ENCODE assay signal across 7 cellular contexts in the genomic region with DNA sequence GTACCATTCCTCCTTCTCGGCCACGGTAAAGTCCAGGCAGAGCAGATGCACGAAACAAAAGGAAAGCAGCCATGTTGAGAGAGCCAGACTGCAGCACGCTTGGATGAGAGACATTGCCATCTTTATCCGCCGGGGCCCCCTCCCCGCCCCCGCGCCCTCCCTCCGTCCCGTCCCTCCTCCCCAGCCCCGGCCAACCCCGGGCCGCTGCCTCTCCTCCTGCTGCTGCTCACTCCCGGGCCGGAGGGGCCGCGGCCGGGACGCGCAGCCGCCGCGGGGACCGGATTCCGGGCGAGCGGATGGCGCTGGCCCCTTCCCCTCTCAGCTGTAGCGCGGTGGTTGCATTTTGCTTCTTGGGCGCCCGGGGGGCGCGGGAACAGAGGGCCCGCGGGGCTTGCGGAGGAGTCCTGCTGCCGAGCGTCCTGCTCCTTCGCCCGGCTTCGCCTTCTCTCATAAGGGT. TPM values are rescaled to one million over a fixed set of nuclear protein-coding genes. Genes with fewer than 3 reads are reported as not detected.
DNase-seq lines count a peak whose midpoint lies in the region; FAIRE-seq and TF ChIP-seq lines count a peak whose summit lies in the region.

No MANE protein-coding gene starts in this region.

- no peak for TF ChIP-seq RAD21 in H1 (IDR thresholded peaks at IDR 0.05 in 1 of 2, conservative IDR thresholded peaks at IDR 0.05 in 1 of 2; ENCODE audit: low read depth in 2 of 2, low read length in 2 of 2)

- 1% methylated on average over 10 of the region's 43 CpGs; no CpG with 5 or more reads in 1 of the 2 experiments for WGBS in H1 (ENCODE audit: extremely low coverage in 1 of 2, insufficient coverage in 1 of 2, insufficient read length in 1 of 2, insufficient replicate concordance in 2 of 2, low coverage in 1 of 2, low lambda C conversion rate in 2 of 2, missing lambda C conversion rate in 1 of 2), 2 experiments
- 1% methylated on average over 34 of the region's 43 CpGs for whole genome bisulfite sequencing in mesenchymal stem cell

- H3K23me2 ChIP-seq in H1 (ENCODE audit: low read depth, low read length), result peaks cover 10% of the 10 kb centered on the region

- no peak overlapping the region; the same call in 1 of the 2 replicates for H2BK12ac ChIP-seq in H1 (ENCODE audit: low read depth, low read length)
- H2BK12ac ChIP-seq in mesenchymal stem cell (ENCODE audit: low read length in 2 of 2), result peak overlapping the region in 1 of 2 experiments; percentile 72

- H3K14ac ChIP-seq in H1 (ENCODE audit: insufficient read length), result no peak overlapping the region
- peak overlapping the region in 1 of 2 experiments; percentile 84 for H3K14ac ChIP-seq in mesenchymal stem cell (ENCODE audit: low read length in 2 of 2)

- no peak overlapping the region for H2BK20ac ChIP-seq in H1 (ENCODE audit: low read length)

- H3K4me2 ChIP-seq in H1 (ENCODE audit: insufficient read depth in 1 of 2, low read depth in 2 of 2, low read length in 2 of 2) (peak overlapping the region; percentile 80 to 95), mesenchymal stem cell (ENCODE audit: low read length, poor library complexity, severe bottlenecking) (peak overlapping the region; percentile 88)

- no peaks in the 10 kb centered on the region for H3K79me2 ChIP-seq in H1 (ENCODE audit: control insufficient read depth in 1 of 2, insufficient read depth in 2 of 2, low read length in 2 of 2)

- H2AFZ ChIP-seq in H1 (ENCODE audit: low read length) (peak overlapping the region; percentile 66; the same call in 1 of the 2 replicates), mesenchymal stem cell (ENCODE audit: low read depth, low read length) (peak overlapping the region; percentile 100)

- TF ChIP-seq POLR2A in GM12891 (IDR thresholded peaks at IDR 0.05; ENCODE audit: low read depth, low read length) (no peak), H54 (IDR thresholded peaks at IDR 0.05; ENCODE audit: low read depth, low read length) (no peak), H1 (IDR thresholded peaks at IDR 0.05; ENCODE audit: control extremely low read depth in 1 of 2, low read depth in 2 of 2, low read length in 2 of 2) (peak in 1 of 2 experiments; percentile 44; a peak in 1 of 3 replicates)

- H3K9me3 ChIP-seq in NT2/D1 (ENCODE audit: insufficient read depth, low read length), result no peaks in the 10 kb centered on the region
- no peaks in the 10 kb centered on the region for H3K9me3 ChIP-seq in H1 (ENCODE audit: insufficient read depth in 2 of 2, low read depth in 1 of 2, low read length in 1 of 2)
- no peaks in the 10 kb centered on the region for H3K9me3 ChIP-seq in mesenchymal stem cell (ENCODE audit: control insufficient read depth, low read length)

- no peak for FAIRE-seq in GM12891 (lab: Jason Lieb, UNC)
- no peak for FAIRE-seq in H54 (lab: Jason Lieb, UNC)
- FAIRE-seq in H1 (lab: Jason Lieb, UNC), result no peak

- peaks cover 0 to 2% of the 10 kb centered on the region in 2 experiments for H4K20me1 ChIP-seq in H1 (replicated peaks in 1 of 2; ENCODE audit: control insufficient read depth in 1 of 2, insufficient read depth in 2 of 2, low read length in 2 of 2)

- H2BK120ac ChIP-seq in H1 (replicated peaks; ENCODE audit: low read depth, low read length) (no peak overlapping the region), mesenchymal stem cell (ENCODE audit: low read depth, low read length) (no peak overlapping the region)

- TF ChIP-seq EP300 in H1 (IDR thresholded peaks at IDR 0.05; ENCODE audit: borderline replicate concordance in 1 of 2, low read depth in 2 of 2, low read length in 2 of 2), result no peak

- H4K91ac ChIP-seq in H1 (replicated peaks; ENCODE audit: insufficient read length, low read length) (no peak overlapping the region), mesenchymal stem cell (ENCODE audit: low read length) (peak overlapping the region; percentile 31)

- no peaks in the 10 kb centered on the region for H3K36me3 ChIP-seq in NT2/D1 (ENCODE audit: insufficient read depth, insufficient read length, low read length)
- H3K36me3 ChIP-seq in H1 (ENCODE audit: control insufficient read depth in 2 of 4, insufficient read depth in 4 of 4, low read length in 3 of 4), result no peaks in the 10 kb centered on the region
- H3K36me3 ChIP-seq in mesenchymal stem cell (ENCODE audit: control insufficient read depth in 1 of 2, insufficient read depth in 2 of 2, low read depth in 1 of 2, low read length in 2 of 2), result no peaks in the 10 kb centered on the region

- no peak overlapping the region for H3K27ac ChIP-seq in H1 (ENCODE audit: low read depth, low read length)
- no peak overlapping the region for H3K27ac ChIP-seq in mesenchymal stem cell (ENCODE audit: low read length, poor library complexity, severe bottlenecking)

- H3K23ac ChIP-seq in H1 (ENCODE audit: insufficient read length), result no peak overlapping the region
- H3K23ac ChIP-seq in mesenchymal stem cell (ENCODE audit: low read length in 2 of 2), result peak overlapping the region in 1 of 2 experiments; percentile 80

- H3K4me3 ChIP-seq in NT2/D1 (ENCODE audit: insufficient read length, low read depth), result peak overlapping the region; percentile 73
- peak overlapping the region; percentile 78 to 87 (median 83) for H3K4me3 ChIP-seq in H1 (ENCODE audit: extremely low read depth in 1 of 4, insufficient read depth in 2 of 4, low read depth in 3 of 4, low read length in 4 of 4)
- peak overlapping the region; percentile 81 to 95 for H3K4me3 ChIP-seq in mesenchymal stem cell (ENCODE audit: insufficient read depth in 1 of 2, low read depth in 1 of 2, low read length in 2 of 2)

- CTCF ChIA-PET in H1 (lab: Charles Lee; ENCODE audit: partially characterized antibody), result interaction anchor here (0.8 to 5.3 kb wide), 28 partner anchors 11 to 450 kb away, joined by 3 to 39 read pairs (median 5); no protein-coding TSS in a partner anchor

- no peak overlapping the region for H2BK5ac ChIP-seq in H1 (ENCODE audit: low read depth, low read length)
- H2BK5ac ChIP-seq in mesenchymal stem cell (ENCODE audit: low read depth, low read length, poor library complexity, severe bottlenecking), result peak overlapping the region; percentile 53

- no peak overlapping the region for H4K5ac ChIP-seq in H1 (ENCODE audit: insufficient read length, low read depth, low read length)

- H4K8ac ChIP-seq in H1 (ENCODE audit: extremely low read depth, insufficient read depth, low read length) (peak overlapping the region; percentile 99; the same call in 1 of the 2 replicates), mesenchymal stem cell (ENCODE audit: low read length) (peak overlapping the region; percentile 75)

- H3K4me1 ChIP-seq in NT2/D1 (ENCODE audit: insufficient read depth, insufficient read length), result no peaks in the 10 kb centered on the region
- peaks cover 0 to 7% (median 4%) of the 10 kb centered on the region in 4 experiments; a peak in 4 of 7 replicates for H3K4me1 ChIP-seq in H1 (replicated peaks in 1 of 4; ENCODE audit: control insufficient read depth in 3 of 4, insufficient read depth in 4 of 4, low read length in 3 of 4)
- peaks cover 2% of the 10 kb centered on the region for H3K4me1 ChIP-seq in mesenchymal stem cell (ENCODE audit: control insufficient read depth, insufficient read depth, low read depth, low read length)

- no peak overlapping the region for H3K56ac ChIP-seq in H1 (replicated peaks; ENCODE audit: insufficient read length, low read depth, low read length)

- H3K18ac ChIP-seq in H1 (ENCODE audit: extremely low read depth, low read length), result no peak overlapping the region; the same call in 1 of the 2 replicates
- peak overlapping the region; percentile 87 to 95 for H3K18ac ChIP-seq in mesenchymal stem cell (ENCODE audit: low read depth in 1 of 2, low read length in 2 of 2)

- H2BK15ac ChIP-seq in H1 (ENCODE audit: low read length) (no peak overlapping the region), mesenchymal stem cell (ENCODE audit: low read depth, poor library complexity, severe bottlenecking) (peak overlapping the region; percentile 80)

- H3K4ac ChIP-seq in H1 (replicated peaks; ENCODE audit: insufficient read length, low read depth, low read length), result no peak overlapping the region
- H3K4ac ChIP-seq in mesenchymal stem cell (ENCODE audit: low read depth in 1 of 2, low read length in 2 of 2), result peak overlapping the region; percentile 2 to 11

- peak; percentile 25 for DNase-seq in GM12891 (ENCODE audit: insufficient read length, low spot score)
- DNase-seq in H54 (ENCODE audit: insufficient read length, low spot score), result peak; percentile 16
- no peak for DNase-seq in NT2/D1 (ENCODE audit: low read depth, low spot score)
- no peak for DNase-seq in H1 (ENCODE audit: low read depth in 1 of 2, low spot score in 2 of 2)
- peak; percentile 46 for DNase-seq in mesenchymal stem cell
- peak; percentile 46 for DNase-seq in ureter (ENCODE audit: low spot score)
- DNase-seq in NCI-H2107 treated with DMSO at 0.1 percent for 48 hours (lab: John Stamatoyannopoulos, UW; ENCODE audit: unreplicated experiment), result no peak

- TF ChIP-seq CTCF in H1 (IDR thresholded peaks at IDR 0.05; ENCODE audit: control extremely low read depth in 1 of 3, insufficient read depth in 1 of 3, low read depth in 1 of 3, low read length in 3 of 3), result no peak

- POLR2A ChIA-PET in H1 (lab: Charles Lee; ENCODE audit: partially characterized antibody), result interaction anchor here (1.6 kb wide), 1 partner anchor 759 kb away, joined by 3 read pairs; the partner anchor contains the start of gene SCOC

- H3K9ac ChIP-seq in NT2/D1 (ENCODE audit: insufficient read length, low read depth) (peak overlapping the region; percentile 81), H1 (replicated peaks in 1 of 4; ENCODE audit: extremely low read depth in 1 of 4, low read depth in 3 of 4, low read length in 3 of 4) (peak overlapping the region; percentile 82 to 91 (median 88)), mesenchymal stem cell (ENCODE audit: low read length) (peak overlapping the region; percentile 79)

- H3K79me1 ChIP-seq in H1 (ENCODE audit: low read depth, low read length) (no peaks in the 10 kb centered on the region), mesenchymal stem cell (replicated peaks; ENCODE audit: low read length, poor library complexity, severe bottlenecking) (peaks cover 12% of the 10 kb centered on the region)

- no peak overlapping the region for H2AK5ac ChIP-seq in H1 (ENCODE audit: low read depth, low read length)
- H2AK5ac ChIP-seq in mesenchymal stem cell (ENCODE audit: low read length, severe bottlenecking), result no peak overlapping the region

- H3K27me3 ChIP-seq in NT2/D1 (ENCODE audit: insufficient read depth, insufficient read length) (peaks cover 22% of the 10 kb centered on the region), H1 (replicated peaks in 1 of 4; ENCODE audit: control insufficient read depth in 3 of 4, extremely low read depth in 1 of 4, insufficient read depth in 3 of 4, low read length in 3 of 4) (peaks cover 0 to 16% (median 13%) of the 10 kb centered on the region in 4 experiments; a peak in 5 of 7 replicates), mesenchymal stem cell (ENCODE audit: control insufficient read depth in 1 of 2, insufficient read depth in 1 of 2, low read length in 2 of 2) (peaks cover 20 to 59% of the 10 kb centered on the region in 2 experiments)

RNA-seq across cellular contexts. Expression of gene RNF150, which starts 0.6 kb away (rescaled TPM):
- not detected for polyA plus RNA-seq in GM12891 (2012; ENCODE audit: low read depth, missing spikeins)
- total RNA-seq in H1 (2021; fragmentation: NEBNext Ultra II Directional; extraction: Animal tissue kit (Norgen Biotek cat#: 25700)), result 4.8 and 6.3 TPM in 2 replicates
- 3.4 and 4.3 TPM in 2 replicates for polyA plus RNA-seq in H1 (2011; rRNA removed)
- polyA plus RNA-seq in H1 (2011; cell fraction: cytosol; rRNA removed), result 3.1 TPM
- polyA plus RNA-seq in H1 (2011; cell fraction: nucleus; rRNA removed), result 7.0 TPM
- 2.6 to 4.4 TPM (median 3.0 TPM) in 4 replicates for polyA plus RNA-seq in H1 (2012, experiment 1 of 2)
- polyA plus RNA-seq in H1 (2012, experiment 2 of 2), result 0.24 TPM
- polyA plus RNA-seq in H1 (2013, experiment 1 of 2), result 2.7 TPM
- polyA plus RNA-seq in H1 (2013, experiment 2 of 2), result 2.6 TPM
- 13.1 and 17.7 TPM in 2 replicates for polyA minus RNA-seq in H1 (2011; rRNA and poly(A)+ RNA removed)
- polyA minus RNA-seq in H1 (2011; cell fraction: cytosol; rRNA and poly(A)+ RNA removed), result 5.7 TPM
- 18.4 TPM for polyA minus RNA-seq in H1 (2011; cell fraction: nucleus; rRNA and poly(A)+ RNA removed)
- 2.3 TPM for polyA plus RNA-seq in mesenchymal stem cell (2013, experiment 1 of 2)
- polyA plus RNA-seq in mesenchymal stem cell (2013, experiment 2 of 2), result 2.3 TPM
- total RNA-seq in ureter, result 19.8 TPM

Comparison
In these comparisons a context has a peak if more than half of its experiments do, and no peak if none do; other contexts are left out.
1. DNase-seq: peak in GM12891 (single experiment), H54 (single experiment), mesenchymal stem cell (single experiment) and ureter (single experiment); none in NT2/D1 (single experiment), H1 (0 of 2) and NCI-H2107 treated with DMSO at 0.1 percent for 48 hours (single experiment).
2. Peak in every context shown above with its lines, with median percentiles within 50 percentile points of each other: H3K4me3 ChIP-seq and H3K9ac ChIP-seq.